8 cellular contexts compared by ENCODE assay signal in genomic region chr17:29177871-29178749, GRCh38. TPM values are rescaled to one million over a fixed set of nuclear protein-coding genes. Genes with fewer than 3 reads are reported as not detected.
DNase-seq lines count a peak whose midpoint lies in the region; ATAC-seq, FAIRE-seq and TF ChIP-seq lines count a peak whose summit lies in the region.

No MANE protein-coding gene starts in this region.

- peak overlapping the region; percentile 92 for H3K27ac Mint-ChIP-seq in GM23338

- peaks cover 18% of the 10 kb centered on the region for H3K27me3 ChIP-seq in GM23338 (ENCODE audit: insufficient read depth)
- no peaks in the 10 kb centered on the region for H3K27me3 ChIP-seq in gastrocnemius medialis

- peaks cover 3% of the 10 kb centered on the region; the same call in 1 of the 3 replicates for H3K9me3 Mint-ChIP-seq in GM23338

- ATAC-seq in GM23338, result no peak
- peak; percentile 2 for ATAC-seq in left ventricle myocardium superior
- no peak for ATAC-seq in gastrocnemius medialis
- ATAC-seq in HG03460 (IDR thresholded peaks at IDR 0.05; ENCODE audit: unreplicated experiment), result no peak
- ATAC-seq in HG02759 (IDR thresholded peaks at IDR 0.05; ENCODE audit: unreplicated experiment), result no peak

- H3K79me2 ChIP-seq in GM23338 (replicated peaks; ENCODE audit: insufficient read depth), result peaks cover 43% of the 10 kb centered on the region

- peak overlapping the region; percentile 84; the same call in 1 of the 2 replicates for H3K27ac ChIP-seq in GM23338 (ENCODE audit: low read depth)
- peak overlapping the region; percentile 75 to 88 (median 83) for H3K27ac ChIP-seq in gastrocnemius medialis

- H3K4me3 Mint-ChIP-seq in GM23338, result peak overlapping the region; percentile 84

- peak overlapping the region; percentile 90 for H3K4me2 ChIP-seq in GM23338

- H3K36me3 ChIP-seq in GM23338 (ENCODE audit: insufficient read depth) (no peaks in the 10 kb centered on the region), gastrocnemius medialis (no peaks in the 10 kb centered on the region)

- H3K9me2 ChIP-seq in GM23338 (ENCODE audit: insufficient read depth), result no peaks in the 10 kb centered on the region

- H3K9me3 ChIP-seq in gastrocnemius medialis, result no peaks in the 10 kb centered on the region

- H4K20me1 ChIP-seq in GM23338 (replicated peaks; ENCODE audit: insufficient read depth), result no peaks in the 10 kb centered on the region; the same call in 1 of the 2 replicates

- H3K4me3 ChIP-seq in GM23338 (peak overlapping the region; percentile 81), gastrocnemius medialis (peak overlapping the region in 1 of 4 donors; percentile 63)

- H3K4me1 Mint-ChIP-seq in GM23338, result peaks cover 34% of the 10 kb centered on the region

- intact Hi-C loops in left ventricle myocardium superior (cut with micrococcal nuclease), result no loop called here
- intact Hi-C loops in gastrocnemius medialis (cut with DNase I; ENCODE audit: low total_unique reads), result no loop called here

- no peak for FAIRE-seq in GM12892 (lab: Jason Lieb, UNC)

- in situ Hi-C loops in gastrocnemius medialis (cut with MboI; ENCODE audit: low sequenced_read_pairs in 4 of 4), result no loop called here

- TF ChIP-seq POLR2A in gastrocnemius medialis (IDR thresholded peaks at IDR 0.05), result no peak
- no peak for TF ChIP-seq POLR2A in GM12892 (IDR thresholded peaks at IDR 0.05; ENCODE audit: low read depth, low read length)

- H3F3A ChIP-seq in GM23338 (replicated peaks; ENCODE audit: low read depth), result peaks cover 8% of the 10 kb centered on the region

- TF ChIP-seq CTCF in GM23338 (conservative IDR thresholded peaks at IDR 0.05; ENCODE audit: low read depth in 2 of 2) (no peak), gastrocnemius medialis (IDR thresholded peaks at IDR 0.05 in 4 of 5, conservative IDR thresholded peaks at IDR 0.05 in 1 of 5) (no peak)

- peaks cover 20% of the 10 kb centered on the region for H3K27me3 Mint-ChIP-seq in GM23338 (ENCODE audit: insufficient read depth, low read depth, poor library complexity)

- H3K4me1 ChIP-seq in GM23338 (ENCODE audit: insufficient read depth), result peaks cover 31% of the 10 kb centered on the region
- peaks cover 21 to 26% of the 10 kb centered on the region in 2 donors for H3K4me1 ChIP-seq in gastrocnemius medialis

- no peak overlapping the region for H2AFZ ChIP-seq in GM23338

- H3K36me3 Mint-ChIP-seq in GM23338 (ENCODE audit: low read depth), result no peaks in the 10 kb centered on the region

- peak; percentile 10 for DNase-seq in GM23338 (ENCODE audit: low spot score)
- peak; percentile 23 for DNase-seq in UCSD-AML1 (lab: John Stamatoyannopoulos, UW; ENCODE audit: unreplicated experiment)
- no peak for DNase-seq in left ventricle myocardium superior
- no peak for DNase-seq in gastrocnemius medialis
- no peak for DNase-seq in GM12892 (ENCODE audit: insufficient read length)
- DNase-seq in KG1 (lab: John Stamatoyannopoulos, UW), result no peak

TF ChIP-seq in GM23338, 12 proteins besides CTCF, POLR2A, EP300 and RAD21:
- TF ChIP-seq JUNB (IDR thresholded peaks at IDR 0.05; ENCODE audit: unreplicated experiment), result no peak
- TF ChIP-seq, protein P1, sequence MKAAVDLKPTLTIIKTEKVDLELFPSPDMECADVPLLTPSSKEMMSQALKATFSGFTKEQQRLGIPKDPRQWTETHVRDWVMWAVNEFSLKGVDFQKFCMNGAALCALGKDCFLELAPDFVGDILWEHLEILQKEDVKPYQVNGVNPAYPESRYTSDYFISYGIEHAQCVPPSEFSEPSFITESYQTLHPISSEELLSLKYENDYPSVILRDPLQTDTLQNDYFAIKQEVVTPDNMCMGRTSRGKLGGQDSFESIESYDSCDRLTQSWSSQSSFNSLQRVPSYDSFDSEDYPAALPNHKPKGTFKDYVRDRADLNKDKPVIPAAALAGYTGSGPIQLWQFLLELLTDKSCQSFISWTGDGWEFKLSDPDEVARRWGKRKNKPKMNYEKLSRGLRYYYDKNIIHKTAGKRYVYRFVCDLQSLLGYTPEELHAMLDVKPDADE (IDR thresholded peaks at IDR 0.05), result no peak
- TF ChIP-seq REST (IDR thresholded peaks at IDR 0.05; ENCODE audit: unreplicated experiment), result no peak
- TF ChIP-seq NANOG (IDR thresholded peaks at IDR 0.05; ENCODE audit: borderline replicate concordance), result no peak
- no peak for TF ChIP-seq CREB1 (CRISPR knock-in tag; IDR thresholded peaks at IDR 0.05; ENCODE audit: low read depth)
- TF ChIP-seq EZH2phosphoT487 (IDR thresholded peaks at IDR 0.05; ENCODE audit: unreplicated experiment), result no peak
- no peak for TF ChIP-seq ZNF114 (CRISPR knock-in tag; IDR thresholded peaks at IDR 0.05)

RNA-seq across cellular contexts. Expression of gene MYO18A, which starts 2.1 kb away (rescaled TPM):
- 23.9 and 37.5 TPM in 2 replicates for total RNA-seq in GM23338 (2014; rRNA removed; shearing (Covaris generic))
- 16.7 and 18.3 TPM in 2 replicates for polyA plus RNA-seq in GM23338 (2016; fragmentation: Nextera tagmentation; extraction: Ambion mirVana)
- total RNA-seq in left ventricle myocardium superior, result 346 TPM
- 1,000 to 10,000 TPM in 1 of 4 donors, 100 to 1,000 TPM in 3; 526 to 1,058 (median 835) TPM for total RNA-seq in gastrocnemius medialis
- 25.1 TPM for polyA plus RNA-seq in GM12892 (2012; ENCODE audit: missing spikeins)

Comparison
In these comparisons a context has a peak if more than half of its experiments do, and no peak if none do; other contexts are left out.
1. DNase-seq: peak in GM23338 (single experiment) and UCSD-AML1 (single experiment); none in left ventricle myocardium superior (single experiment), gastrocnemius medialis (0 of 2), GM12892 (single experiment) and KG1 (single experiment).